1 cellular context compared by ENCODE assay signal in the genomic region with DNA sequence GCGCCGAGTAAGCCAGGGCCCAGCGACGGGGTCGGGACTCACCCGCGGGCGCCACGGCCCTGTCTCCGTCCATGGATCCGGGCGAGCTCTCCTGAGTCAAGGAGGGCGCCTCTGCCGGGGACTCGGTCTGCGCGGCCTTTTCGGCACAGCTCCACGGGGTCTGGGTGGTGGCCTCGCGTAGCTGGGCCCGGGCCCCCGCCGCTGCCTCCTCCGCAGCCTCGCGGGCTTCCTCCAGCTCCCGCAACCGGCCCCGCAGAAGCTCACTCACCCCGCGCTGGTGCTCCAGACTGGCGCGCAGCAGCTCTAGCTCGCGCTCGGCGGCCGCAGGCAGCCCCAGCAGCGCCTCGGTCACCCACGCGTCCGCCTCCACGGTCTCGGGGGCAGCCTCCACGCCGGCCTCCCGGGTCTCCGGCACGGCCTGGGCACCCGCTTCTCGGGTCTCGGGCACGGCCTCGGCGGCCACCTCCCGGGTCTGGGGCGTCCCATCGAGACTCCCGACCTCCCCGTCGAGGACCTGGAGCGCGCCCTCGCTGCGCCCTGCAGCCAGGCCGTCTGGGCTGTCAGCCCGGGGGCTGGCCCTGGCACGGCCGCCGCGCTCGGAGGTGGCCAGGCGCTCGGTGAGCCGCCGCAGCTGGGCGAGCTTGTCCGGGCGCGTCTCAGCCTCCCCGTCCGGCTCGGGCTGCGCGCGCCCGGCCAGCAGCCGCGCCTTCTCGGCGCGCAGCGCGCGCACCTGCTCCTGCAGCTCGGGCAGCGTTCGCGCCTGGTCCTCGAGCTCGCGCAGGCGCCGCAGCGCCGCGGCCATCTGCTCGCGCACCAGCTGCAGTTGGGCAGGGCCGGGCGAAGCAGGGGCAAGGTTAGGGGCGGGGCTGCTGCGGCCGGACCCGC.
TF ChIP-seq lines count a peak whose summit lies in the region.

No MANE protein-coding gene starts in this region.

TF ChIP-seq in GM23338, 12 proteins besides CTCF, POLR2A, EP300 and RAD21:
- TF ChIP-seq, protein P1, sequence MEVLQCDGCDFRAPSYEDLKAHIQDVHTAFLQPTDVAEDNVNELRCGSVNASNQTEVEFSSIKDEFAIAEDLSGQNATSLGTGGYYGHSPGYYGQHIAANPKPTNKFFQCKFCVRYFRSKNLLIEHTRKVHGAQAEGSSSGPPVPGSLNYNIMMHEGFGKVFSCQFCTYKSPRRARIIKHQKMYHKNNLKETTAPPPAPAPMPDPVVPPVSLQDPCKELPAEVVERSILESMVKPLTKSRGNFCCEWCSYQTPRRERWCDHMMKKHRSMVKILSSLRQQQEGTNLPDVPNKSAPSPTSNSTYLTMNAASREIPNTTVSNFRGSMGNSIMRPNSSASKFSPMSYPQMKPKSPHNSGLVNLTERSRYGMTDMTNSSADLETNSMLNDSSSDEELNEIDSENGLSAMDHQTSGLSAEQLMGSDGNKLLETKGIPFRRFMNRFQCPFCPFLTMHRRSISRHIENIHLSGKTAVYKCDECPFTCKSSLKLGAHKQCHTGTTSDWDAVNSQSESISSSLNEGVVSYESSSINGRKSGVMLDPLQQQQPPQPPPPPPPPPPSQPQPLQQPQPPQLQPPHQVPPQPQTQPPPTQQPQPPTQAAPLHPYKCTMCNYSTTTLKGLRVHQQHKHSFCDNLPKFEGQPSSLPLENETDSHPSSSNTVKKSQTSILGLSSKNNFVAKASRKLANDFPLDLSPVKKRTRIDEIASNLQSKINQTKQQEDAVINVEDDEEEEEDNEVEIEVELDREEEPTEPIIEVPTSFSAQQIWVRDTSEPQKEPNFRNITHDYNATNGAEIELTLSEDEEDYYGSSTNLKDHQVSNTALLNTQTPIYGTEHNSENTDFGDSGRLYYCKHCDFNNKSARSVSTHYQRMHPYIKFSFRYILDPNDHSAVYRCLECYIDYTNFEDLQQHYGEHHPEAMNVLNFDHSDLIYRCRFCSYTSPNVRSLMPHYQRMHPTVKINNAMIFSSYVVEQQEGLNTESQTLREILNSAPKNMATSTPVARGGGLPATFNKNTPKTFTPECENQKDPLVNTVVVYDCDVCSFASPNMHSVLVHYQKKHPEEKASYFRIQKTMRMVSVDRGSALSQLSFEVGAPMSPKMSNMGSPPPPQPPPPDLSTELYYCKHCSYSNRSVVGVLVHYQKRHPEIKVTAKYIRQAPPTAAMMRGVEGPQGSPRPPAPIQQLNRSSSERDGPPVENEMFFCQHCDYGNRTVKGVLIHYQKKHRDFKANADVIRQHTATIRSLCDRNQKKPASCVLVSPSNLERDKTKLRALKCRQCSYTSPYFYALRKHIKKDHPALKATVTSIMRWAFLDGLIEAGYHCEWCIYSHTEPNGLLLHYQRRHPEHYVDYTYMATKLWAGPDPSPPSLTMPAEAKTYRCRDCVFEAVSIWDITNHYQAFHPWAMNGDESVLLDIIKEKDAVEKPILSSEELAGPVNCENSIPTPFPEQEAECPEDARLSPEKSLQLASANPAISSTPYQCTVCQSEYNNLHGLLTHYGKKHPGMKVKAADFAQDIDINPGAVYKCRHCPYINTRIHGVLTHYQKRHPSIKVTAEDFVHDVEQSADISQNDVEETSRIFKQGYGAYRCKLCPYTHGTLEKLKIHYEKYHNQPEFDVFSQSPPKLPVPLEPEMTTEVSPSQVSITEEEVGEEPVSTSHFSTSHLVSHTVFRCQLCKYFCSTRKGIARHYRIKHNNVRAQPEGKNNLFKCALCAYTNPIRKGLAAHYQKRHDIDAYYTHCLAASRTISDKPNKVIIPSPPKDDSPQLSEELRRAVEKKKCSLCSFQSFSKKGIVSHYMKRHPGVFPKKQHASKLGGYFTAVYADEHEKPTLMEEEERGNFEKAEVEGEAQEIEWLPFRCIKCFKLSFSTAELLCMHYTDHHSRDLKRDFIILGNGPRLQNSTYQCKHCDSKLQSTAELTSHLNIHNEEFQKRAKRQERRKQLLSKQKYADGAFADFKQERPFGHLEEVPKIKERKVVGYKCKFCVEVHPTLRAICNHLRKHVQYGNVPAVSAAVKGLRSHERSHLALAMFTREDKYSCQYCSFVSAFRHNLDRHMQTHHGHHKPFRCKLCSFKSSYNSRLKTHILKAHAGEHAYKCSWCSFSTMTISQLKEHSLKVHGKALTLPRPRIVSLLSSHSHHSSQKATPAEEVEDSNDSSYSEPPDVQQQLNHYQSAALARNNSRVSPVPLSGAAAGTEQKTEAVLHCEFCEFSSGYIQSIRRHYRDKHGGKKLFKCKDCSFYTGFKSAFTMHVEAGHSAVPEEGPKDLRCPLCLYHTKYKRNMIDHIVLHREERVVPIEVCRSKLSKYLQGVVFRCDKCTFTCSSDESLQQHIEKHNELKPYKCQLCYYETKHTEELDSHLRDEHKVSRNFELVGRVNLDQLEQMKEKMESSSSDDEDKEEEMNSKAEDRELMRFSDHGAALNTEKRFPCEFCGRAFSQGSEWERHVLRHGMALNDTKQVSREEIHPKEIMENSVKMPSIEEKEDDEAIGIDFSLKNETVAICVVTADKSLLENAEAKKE (CRISPR knock-in tag; IDR thresholded peaks at IDR 0.05) = no peak
- TF ChIP-seq ZNF114 (CRISPR knock-in tag; IDR thresholded peaks at IDR 0.05) (no peak), EZH2phosphoT487 (IDR thresholded peaks at IDR 0.05; ENCODE audit: unreplicated experiment) (no peak), EZH2 (IDR thresholded peaks at IDR 0.05; ENCODE audit: low read depth, unreplicated experiment) (peak; percentile 2), STAT1 (IDR thresholded peaks at IDR 0.05; ENCODE audit: unreplicated experiment) (no peak), ZNF331 (CRISPR knock-in tag; IDR thresholded peaks at IDR 0.05; ENCODE audit: low read depth) (no peak), POLR2AphosphoS5 (IDR thresholded peaks at IDR 0.05; ENCODE audit: low read depth) (peak; percentile 36)
- TF ChIP-seq, protein P2, sequence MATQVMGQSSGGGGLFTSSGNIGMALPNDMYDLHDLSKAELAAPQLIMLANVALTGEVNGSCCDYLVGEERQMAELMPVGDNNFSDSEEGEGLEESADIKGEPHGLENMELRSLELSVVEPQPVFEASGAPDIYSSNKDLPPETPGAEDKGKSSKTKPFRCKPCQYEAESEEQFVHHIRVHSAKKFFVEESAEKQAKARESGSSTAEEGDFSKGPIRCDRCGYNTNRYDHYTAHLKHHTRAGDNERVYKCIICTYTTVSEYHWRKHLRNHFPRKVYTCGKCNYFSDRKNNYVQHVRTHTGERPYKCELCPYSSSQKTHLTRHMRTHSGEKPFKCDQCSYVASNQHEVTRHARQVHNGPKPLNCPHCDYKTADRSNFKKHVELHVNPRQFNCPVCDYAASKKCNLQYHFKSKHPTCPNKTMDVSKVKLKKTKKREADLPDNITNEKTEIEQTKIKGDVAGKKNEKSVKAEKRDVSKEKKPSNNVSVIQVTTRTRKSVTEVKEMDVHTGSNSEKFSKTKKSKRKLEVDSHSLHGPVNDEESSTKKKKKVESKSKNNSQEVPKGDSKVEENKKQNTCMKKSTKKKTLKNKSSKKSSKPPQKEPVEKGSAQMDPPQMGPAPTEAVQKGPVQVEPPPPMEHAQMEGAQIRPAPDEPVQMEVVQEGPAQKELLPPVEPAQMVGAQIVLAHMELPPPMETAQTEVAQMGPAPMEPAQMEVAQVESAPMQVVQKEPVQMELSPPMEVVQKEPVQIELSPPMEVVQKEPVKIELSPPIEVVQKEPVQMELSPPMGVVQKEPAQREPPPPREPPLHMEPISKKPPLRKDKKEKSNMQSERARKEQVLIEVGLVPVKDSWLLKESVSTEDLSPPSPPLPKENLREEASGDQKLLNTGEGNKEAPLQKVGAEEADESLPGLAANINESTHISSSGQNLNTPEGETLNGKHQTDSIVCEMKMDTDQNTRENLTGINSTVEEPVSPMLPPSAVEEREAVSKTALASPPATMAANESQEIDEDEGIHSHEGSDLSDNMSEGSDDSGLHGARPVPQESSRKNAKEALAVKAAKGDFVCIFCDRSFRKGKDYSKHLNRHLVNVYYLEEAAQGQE (IDR thresholded peaks at IDR 0.05; ENCODE audit: unreplicated experiment) = no peak
- TF ChIP-seq, protein P3, sequence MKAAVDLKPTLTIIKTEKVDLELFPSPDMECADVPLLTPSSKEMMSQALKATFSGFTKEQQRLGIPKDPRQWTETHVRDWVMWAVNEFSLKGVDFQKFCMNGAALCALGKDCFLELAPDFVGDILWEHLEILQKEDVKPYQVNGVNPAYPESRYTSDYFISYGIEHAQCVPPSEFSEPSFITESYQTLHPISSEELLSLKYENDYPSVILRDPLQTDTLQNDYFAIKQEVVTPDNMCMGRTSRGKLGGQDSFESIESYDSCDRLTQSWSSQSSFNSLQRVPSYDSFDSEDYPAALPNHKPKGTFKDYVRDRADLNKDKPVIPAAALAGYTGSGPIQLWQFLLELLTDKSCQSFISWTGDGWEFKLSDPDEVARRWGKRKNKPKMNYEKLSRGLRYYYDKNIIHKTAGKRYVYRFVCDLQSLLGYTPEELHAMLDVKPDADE (IDR thresholded peaks at IDR 0.05) = no peak
